ENCODE assay signal across 12 cellular contexts in genomic region chr1:52925571-52926005, GRCh38. TPM values are rescaled to one million over a fixed set of nuclear protein-coding genes. Genes with fewer than 3 reads are reported as not detected.
A peak's percentile ranks its signal among the peaks of the same experiment; 100 is the strongest.
DNase-seq lines count a peak whose midpoint lies in the region; ATAC-seq and TF ChIP-seq lines count a peak whose summit lies in the region.
"Had no signal": no experiment of that assay in that cellular context is flagged by ENCODE, and none has a peak within 500 bp of the region (broad histone marks: within the 10 kb centered on the region; RNA-seq: fewer than 3 reads in every experiment).

No MANE protein-coding gene starts in this region.

- H2BK120ac ChIP-seq in mesenchymal stem cell (ENCODE audit: low read depth, low read length) = no peak overlapping the region

- no peak overlapping the region for H3K23ac ChIP-seq in mesenchymal stem cell (ENCODE audit: low read length in 2 of 2)

- peaks cover 16% of the 10 kb centered on the region for H3K4me1 ChIP-seq in mesenchymal stem cell (ENCODE audit: control insufficient read depth, insufficient read depth, low read depth, low read length)

- H3K27me3 ChIP-seq in mesenchymal stem cell (ENCODE audit: control insufficient read depth in 1 of 2, insufficient read depth in 1 of 2, low read length in 2 of 2) = no peaks in the 10 kb centered on the region
- H3K27me3 ChIP-seq: esophagus squamous epithelium, transverse colon had no signal

- no peak overlapping the region for H2BK12ac ChIP-seq in mesenchymal stem cell (ENCODE audit: low read length in 2 of 2)

- H3K4ac ChIP-seq in mesenchymal stem cell (ENCODE audit: low read depth in 1 of 2, low read length in 2 of 2) = no peak overlapping the region

- H2AFZ ChIP-seq in mesenchymal stem cell (ENCODE audit: low read depth, low read length) = no peak overlapping the region
- H2AFZ ChIP-seq: PC-9 had no signal

- H3K9ac ChIP-seq in mesenchymal stem cell (ENCODE audit: low read length) = no peak overlapping the region

- WGBS in mesenchymal stem cell = 81% methylated on average over 5 of the region's 5 CpGs

- peaks cover 14% of the 10 kb centered on the region for H3K79me1 ChIP-seq in mesenchymal stem cell (replicated peaks; ENCODE audit: low read length, poor library complexity, severe bottlenecking)

- POLR2A ChIA-PET in HEK293T (lab: Yijun Ruan, JAX) = no interaction called here

- H3K36me3 ChIP-seq in mesenchymal stem cell (ENCODE audit: control insufficient read depth in 1 of 2, insufficient read depth in 2 of 2, low read depth in 1 of 2, low read length in 2 of 2) = no peaks in the 10 kb centered on the region
- H3K36me3 ChIP-seq: esophagus squamous epithelium, transverse colon had no signal

- no peak overlapping the region for H3K27ac ChIP-seq in mesenchymal stem cell (ENCODE audit: low read length, poor library complexity, severe bottlenecking)
- H3K27ac ChIP-seq: esophagus squamous epithelium, PC-9, transverse colon had no signal

- DNase-seq in HEK293T (ENCODE audit: extremely low spot score) = no peak
- DNase-seq in NCI-H82 treated with DMSO at 0.1 percent for 48 hours (lab: John Stamatoyannopoulos, UW; ENCODE audit: unreplicated experiment) = peak; percentile 19
- DNase-seq in fibroblast of the aortic adventitia (ENCODE audit: low read depth) = peak; percentile 49
- DNase-seq in pons (ENCODE audit: low spot score) = peak; percentile 9
- DNase-seq in epidermal melanocyte (ENCODE audit: insufficient read length, low spot score) = no peak
- DNase-seq in mesenchymal stem cell = no peak
- no peak for DNase-seq in NCI-H748 treated with DMSO at 0.1 percent for 48 hours (lab: John Stamatoyannopoulos, UW)
- DNase-seq: activated T-cell treated with anti-CD3 and anti-CD28 coated beads for 4 hours, esophagus squamous epithelium, PC-9, transverse colon had no signal

- H4K8ac ChIP-seq in mesenchymal stem cell (ENCODE audit: low read length) = no peak overlapping the region

- CTCF ChIA-PET in HEK293T (lab: Yijun Ruan, JAX) = interaction anchor here (0.6 kb wide), 1 partner anchor 16 kb away, joined by 3 read pairs; no protein-coding TSS in a partner anchor

- no peaks in the 10 kb centered on the region for H3K9me3 ChIP-seq in mesenchymal stem cell (ENCODE audit: control insufficient read depth, low read length)
- H3K9me3 ChIP-seq: esophagus squamous epithelium, transverse colon had no signal

- H3K18ac ChIP-seq in mesenchymal stem cell (ENCODE audit: low read depth in 1 of 2, low read length in 2 of 2) = no peak overlapping the region

- no peak overlapping the region for H2BK15ac ChIP-seq in mesenchymal stem cell (ENCODE audit: low read depth, poor library complexity, severe bottlenecking)

- H2BK5ac ChIP-seq in mesenchymal stem cell (ENCODE audit: low read depth, low read length, poor library complexity, severe bottlenecking) = no peak overlapping the region

- no peak overlapping the region for H4K91ac ChIP-seq in mesenchymal stem cell (ENCODE audit: low read length)

- H3K4me2 ChIP-seq in mesenchymal stem cell (ENCODE audit: low read length, poor library complexity, severe bottlenecking) = no peak overlapping the region
- H3K4me2 ChIP-seq: PC-9 had no signal

- no peak for ATAC-seq in GM18909 (IDR thresholded peaks at IDR 0.05; ENCODE audit: poor library complexity, unreplicated experiment)

- H3K14ac ChIP-seq in mesenchymal stem cell (ENCODE audit: low read length in 2 of 2) = no peak overlapping the region

- TF ChIP-seq CTCF in fibroblast of the aortic adventitia (IDR thresholded peaks at IDR 0.05; ENCODE audit: insufficient read depth, low read length) = no peak

- no peak overlapping the region for H3K4me3 ChIP-seq in fibroblast of the aortic adventitia (ENCODE audit: low read depth, low read length)
- H3K4me3 ChIP-seq in mesenchymal stem cell (ENCODE audit: insufficient read depth in 1 of 2, low read depth in 1 of 2, low read length in 2 of 2) = peak overlapping the region in 1 of 2 experiments; percentile 9
- H3K4me3 ChIP-seq: PC-9, transverse colon had no signal

- no peak overlapping the region for H2AK5ac ChIP-seq in mesenchymal stem cell (ENCODE audit: low read length, severe bottlenecking)

TF ChIP-seq in HEK293T, 16 proteins besides CTCF, POLR2A, EP300 and RAD21:
- TF ChIP-seq ZNF384 (IDR thresholded peaks at IDR 0.05) (peak; percentile 70), ARNT (IDR thresholded peaks at IDR 0.05) (no peak), PKNOX1 (IDR thresholded peaks at IDR 0.05) (peak; percentile 74), FOXK2 (IDR thresholded peaks at IDR 0.05) (no peak), FOXA1 (IDR thresholded peaks at IDR 0.05) (no peak), HDGF (IDR thresholded peaks at IDR 0.05; ENCODE audit: borderline replicate concordance) (no peak), ELF4 (IDR thresholded peaks at IDR 0.05) (no peak), SUZ12 (IDR thresholded peaks at IDR 0.05) (no peak), BHLHE40 (IDR thresholded peaks at IDR 0.05; ENCODE audit: borderline replicate concordance) (no peak), NFRKB (IDR thresholded peaks at IDR 0.05) (no peak)

RNA-seq across cellular contexts. Expression of gene SCP2, which starts 1.5 kb away (rescaled TPM):
- total RNA-seq in fibroblast of the aortic adventitia (ENCODE audit: low replicate concordance) = 188 and 507 TPM in 2 replicates
- polyA plus RNA-seq in mesenchymal stem cell (2013, experiment 1 of 2) = 96.1 TPM
- 109 TPM for polyA plus RNA-seq in mesenchymal stem cell (2013, experiment 2 of 2)

RNA-seq across cellular contexts. Expression of gene ECHDC2, which starts 4.0 kb away (rescaled TPM):
- total RNA-seq in fibroblast of the aortic adventitia (ENCODE audit: low replicate concordance) = 14.7 and 39.9 TPM in 2 replicates
- polyA plus RNA-seq in mesenchymal stem cell (2013, experiment 1 of 2) = 55.9 TPM
- polyA plus RNA-seq in mesenchymal stem cell (2013, experiment 2 of 2) = 52.3 TPM

Comparison
In these comparisons a context has a peak if more than half of its experiments do, and no peak if none do; other contexts are left out.
1. DNase-seq: peak in NCI-H82 treated with DMSO at 0.1 percent for 48 hours (single experiment), fibroblast of the aortic adventitia (single experiment) and pons (single experiment); none in HEK293T (single experiment), epidermal melanocyte (single experiment), mesenchymal stem cell (single experiment) and NCI-H748 treated with DMSO at 0.1 percent for 48 hours (single experiment).